22 cellular contexts compared by ENCODE assay signal in the genomic region with DNA sequence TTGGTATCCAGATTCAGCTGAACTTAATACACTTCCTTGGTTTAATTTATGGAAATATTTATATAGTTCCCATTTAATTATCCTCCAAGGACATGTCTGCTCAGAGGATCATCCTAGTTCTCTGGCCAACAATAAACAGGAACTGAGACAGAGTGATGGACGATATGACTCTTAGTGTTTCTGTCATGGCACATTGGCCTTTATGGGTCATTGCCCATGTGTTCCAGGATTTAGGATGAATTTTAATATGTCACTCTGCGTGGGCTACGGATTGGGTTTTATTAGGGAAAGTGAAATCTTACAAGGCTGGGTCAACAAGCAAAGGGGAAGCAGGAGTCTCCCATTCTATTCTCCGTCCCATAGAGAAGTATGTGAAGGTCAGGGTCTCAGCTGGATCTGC. TPM values are rescaled to one million over a fixed set of nuclear protein-coding genes. Genes with fewer than 3 reads are reported as not detected.
DNase-seq lines count a peak whose midpoint lies in the region; ATAC-seq and TF ChIP-seq lines count a peak whose summit lies in the region.
"Had no signal": no experiment of that assay in that cellular context is flagged by ENCODE, and none has a peak within 500 bp of the region (broad histone marks: within the 10 kb centered on the region; RNA-seq: fewer than 3 reads in every experiment).

No MANE protein-coding gene starts in this region.

- H3K27me3 Mint-ChIP-seq in CD14-positive monocyte (ENCODE audit: low read depth in 3 of 3), result peaks cover 0 to 1% (median 0%) of the 10 kb centered on the region in 3 donors
- peaks cover 11% of the 10 kb centered on the region for H3K27me3 Mint-ChIP-seq in GM23338 (ENCODE audit: insufficient read depth, low read depth, poor library complexity)

- no peak overlapping the region for H3K4me3 Mint-ChIP-seq in CD14-positive monocyte
- no peak overlapping the region for H3K4me3 Mint-ChIP-seq in GM23338
- H3K4me3 Mint-ChIP-seq: CD8-positive, alpha-beta T cell; H9; IgD-negative memory B cell had no signal

- ATAC-seq in GM23338 (no peak), body of pancreas (no peak)
- ATAC-seq: CD8-positive, alpha-beta T cell had no signal

- no peaks in the 10 kb centered on the region for H3F3A ChIP-seq in GM23338 (replicated peaks; ENCODE audit: low read depth)

- H3K4me3 ChIP-seq in GM23338 (no peak overlapping the region), OCI-LY3 (ENCODE audit: low read length) (no peak overlapping the region), neutrophil (ENCODE audit: low read depth in 1 of 2, low read length in 1 of 2) (peak overlapping the region; percentile 53), body of pancreas (no peak overlapping the region), testis (no peak overlapping the region)
- H3K4me3 ChIP-seq: BLaER1 had no signal

- no peak overlapping the region for H3K4me2 ChIP-seq in GM23338
- H3K4me2 ChIP-seq in OCI-LY3 (ENCODE audit: low read length), result peak overlapping the region; percentile 28; the same call in 1 of the 2 replicates
- H3K4me2 ChIP-seq: BLaER1 had no signal

- H3K79me2 ChIP-seq in GM23338 (replicated peaks; ENCODE audit: insufficient read depth), result no peaks in the 10 kb centered on the region
- no peaks in the 10 kb centered on the region for H3K79me2 ChIP-seq in OCI-LY3 (ENCODE audit: low read length)

- no peaks in the 10 kb centered on the region for H3K36me3 ChIP-seq in GM23338 (ENCODE audit: insufficient read depth)
- H3K36me3 ChIP-seq in OCI-LY3 (replicated peaks; ENCODE audit: low read depth, low read length), result no peaks in the 10 kb centered on the region
- no peaks in the 10 kb centered on the region for H3K36me3 ChIP-seq in neutrophil
- no peaks in the 10 kb centered on the region for H3K36me3 ChIP-seq in body of pancreas (replicated peaks in 1 of 2; ENCODE audit: insufficient read depth in 1 of 2, low read depth in 2 of 2)
- H3K36me3 ChIP-seq in testis (ENCODE audit: low read depth, missing control alignments), result no peaks in the 10 kb centered on the region
- H3K36me3 ChIP-seq: BLaER1 had no signal

- 72 to 82% methylated on average over 4 of the region's 4 CpGs for WGBS in body of pancreas, 2 donors
- WGBS in testis, 2 donors, result 81 to 83% methylated on average over 4 of the region's 4 CpGs

- H4K20me1 ChIP-seq in GM23338 (replicated peaks; ENCODE audit: insufficient read depth) (no peaks in the 10 kb centered on the region), OCI-LY3 (ENCODE audit: insufficient read depth, low read length) (no peaks in the 10 kb centered on the region)
- H4K20me1 ChIP-seq: BLaER1 had no signal

- H3K36me3 Mint-ChIP-seq in CD14-positive monocyte, result no peaks in the 10 kb centered on the region
- H3K36me3 Mint-ChIP-seq in GM23338 (ENCODE audit: low read depth), result no peaks in the 10 kb centered on the region
- H3K36me3 Mint-ChIP-seq: CD8-positive, alpha-beta T cell had no signal

- H3K9ac ChIP-seq in OCI-LY3 (ENCODE audit: low read length), result no peak overlapping the region
- H3K9ac ChIP-seq: BLaER1 had no signal

- H3K4me1 ChIP-seq in GM23338 (ENCODE audit: insufficient read depth) (no peaks in the 10 kb centered on the region), OCI-LY3 (ENCODE audit: low read length) (peaks cover 33% of the 10 kb centered on the region), neutrophil (ENCODE audit: control insufficient read depth in 1 of 2, insufficient read depth in 1 of 2, low read depth in 1 of 2, low read length in 1 of 2) (peaks cover 64 to 84% of the 10 kb centered on the region in 2 experiments), body of pancreas (no peaks in the 10 kb centered on the region), testis (no peaks in the 10 kb centered on the region)
- H3K4me1 ChIP-seq: Caco-2 had no signal

- H3K9me3 Mint-ChIP-seq in CD14-positive monocyte (peaks cover 0 to 7% (median 1%) of the 10 kb centered on the region in 7 donors), GM23338 (peaks cover 8% of the 10 kb centered on the region; the same call in 2 of the 3 replicates)
- H3K9me3 Mint-ChIP-seq: CD8-positive, alpha-beta T cell; H9; IgD-negative memory B cell had no signal

- no peaks in the 10 kb centered on the region for H3K9me2 ChIP-seq in GM23338 (ENCODE audit: insufficient read depth)

- no peaks in the 10 kb centered on the region for H3K27me3 ChIP-seq in GM23338 (ENCODE audit: insufficient read depth)
- H3K27me3 ChIP-seq in OCI-LY3 (ENCODE audit: low read depth, low read length), result peaks cover 5% of the 10 kb centered on the region; the same call in 1 of the 2 replicates
- no peaks in the 10 kb centered on the region for H3K27me3 ChIP-seq in neutrophil
- H3K27me3 ChIP-seq in body of pancreas, result no peaks in the 10 kb centered on the region
- H3K27me3 ChIP-seq in testis, result no peaks in the 10 kb centered on the region
- H3K27me3 ChIP-seq: BLaER1 had no signal

- intact Hi-C loops in CD14-positive monocyte (cut with micrococcal nuclease) (no loop called here), body of pancreas (cut with DNase I) (no loop called here), testis (cut with DNase I; ENCODE audit: low total_unique reads) (no loop called here)

- no peak for DNase-seq in CD14-positive monocyte (ENCODE audit: low spot score)
- no peak for DNase-seq in GM23338 (ENCODE audit: low spot score)
- no peak for DNase-seq in body of pancreas
- DNase-seq in activated CD4-positive, alpha-beta T cell treated with anti-CD3 and anti-CD28 coated beads for 4 hours, result no peak
- DNase-seq in AG08396 (ENCODE audit: low spot score), result no peak
- DNase-seq in testis, result no peak
- DNase-seq: Caco-2; CD8-positive, alpha-beta T cell; H9; NCI-H1105 treated with DMSO at 0.1 percent for 48 hours; NCI-H146; NCI-H2029; NCI-H446 treated with DMSO at 0.1 percent for 48 hours; NCI-H526; NCI-H82; SHP77; T-helper 1 cell had no signal

- H3K27ac Mint-ChIP-seq in CD14-positive monocyte (peak overlapping the region in 6 of 7 donors; percentile 67 to 96 (median 74)), GM23338 (no peak overlapping the region)
- H3K27ac Mint-ChIP-seq: CD8-positive, alpha-beta T cell; H9; IgD-negative memory B cell had no signal

- no peaks in the 10 kb centered on the region for H3K9me3 ChIP-seq in OCI-LY3 (ENCODE audit: insufficient read depth, low read length)
- H3K9me3 ChIP-seq in neutrophil, result no peaks in the 10 kb centered on the region
- H3K9me3 ChIP-seq in body of pancreas, result no peaks in the 10 kb centered on the region
- no peaks in the 10 kb centered on the region for H3K9me3 ChIP-seq in testis

- TF ChIP-seq POLR2A in body of pancreas (IDR thresholded peaks at IDR 0.05) (no peak), testis (IDR thresholded peaks at IDR 0.05) (no peak)

- H2AFZ ChIP-seq in GM23338 (0 out of 2 replicates have a peak overlapping the region, but pooled peaks have one; percentile 14), OCI-LY3 (ENCODE audit: low read depth, low read length) (no peak overlapping the region)

- peaks cover 56% of the 10 kb centered on the region for H3K4me1 Mint-ChIP-seq in CD14-positive monocyte
- peaks cover 6% of the 10 kb centered on the region for H3K4me1 Mint-ChIP-seq in GM23338
- H3K4me1 Mint-ChIP-seq: H9 had no signal

- no peak overlapping the region for H3K27ac ChIP-seq in GM23338 (ENCODE audit: low read depth)
- H3K27ac ChIP-seq in OCI-LY3 (ENCODE audit: low read length), result no peak overlapping the region
- H3K27ac ChIP-seq in neutrophil, result peak overlapping the region; percentile 91
- no peak overlapping the region for H3K27ac ChIP-seq in body of pancreas
- no peak overlapping the region for H3K27ac ChIP-seq in testis
- H3K27ac ChIP-seq: BLaER1, RWPE1 had no signal

- TF ChIP-seq CTCF in CD14-positive monocyte (IDR thresholded peaks at IDR 0.05) (no peak), GM23338 (conservative IDR thresholded peaks at IDR 0.05; ENCODE audit: low read depth in 2 of 2) (no peak), OCI-LY3 (IDR thresholded peaks at IDR 0.05; ENCODE audit: low read depth, low read length) (no peak), neutrophil (IDR thresholded peaks at IDR 0.05) (no peak), body of pancreas (IDR thresholded peaks at IDR 0.05) (no peak), testis (IDR thresholded peaks at IDR 0.05) (no peak)

TF ChIP-seq in GM23338, 12 proteins besides CTCF, POLR2A, EP300 and RAD21:
- TF ChIP-seq, protein P1, sequence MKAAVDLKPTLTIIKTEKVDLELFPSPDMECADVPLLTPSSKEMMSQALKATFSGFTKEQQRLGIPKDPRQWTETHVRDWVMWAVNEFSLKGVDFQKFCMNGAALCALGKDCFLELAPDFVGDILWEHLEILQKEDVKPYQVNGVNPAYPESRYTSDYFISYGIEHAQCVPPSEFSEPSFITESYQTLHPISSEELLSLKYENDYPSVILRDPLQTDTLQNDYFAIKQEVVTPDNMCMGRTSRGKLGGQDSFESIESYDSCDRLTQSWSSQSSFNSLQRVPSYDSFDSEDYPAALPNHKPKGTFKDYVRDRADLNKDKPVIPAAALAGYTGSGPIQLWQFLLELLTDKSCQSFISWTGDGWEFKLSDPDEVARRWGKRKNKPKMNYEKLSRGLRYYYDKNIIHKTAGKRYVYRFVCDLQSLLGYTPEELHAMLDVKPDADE (IDR thresholded peaks at IDR 0.05), result no peak

RNA-seq across cellular contexts. Expression of a gene that starts 18.8 kb away (rescaled TPM):
- 10 to 100 TPM; 17.0 to 23.8 TPM for polyA plus RNA-seq in CD14-positive monocyte
- 127 TPM in 2 replicates for total RNA-seq in GM23338 (2014; rRNA removed; shearing (Covaris generic))
- polyA plus RNA-seq in GM23338 (2016; fragmentation: Nextera tagmentation; extraction: Ambion mirVana), result 29.2 and 38.2 TPM in 2 replicates
- 10 to 100 TPM; 15.8 to 23.9 TPM for total RNA-seq in body of pancreas
- 10 to 100 TPM; 52.5 to 55.5 TPM for total RNA-seq in testis
- 62.8 TPM for polyA plus RNA-seq in testis (ENCODE audit: insufficient read depth, low read depth, low replicate concordance)

Comparison
In these comparisons a context has a peak if more than half of its experiments do, and no peak if none do; other contexts are left out.
1. H3K4me3 ChIP-seq: peak in neutrophil (2 of 2); none in GM23338 (single experiment), OCI-LY3 (single experiment), body of pancreas (0 of 2) and testis (0 of 2).